10 cellular contexts compared by ENCODE assay signal in the genomic region with DNA sequence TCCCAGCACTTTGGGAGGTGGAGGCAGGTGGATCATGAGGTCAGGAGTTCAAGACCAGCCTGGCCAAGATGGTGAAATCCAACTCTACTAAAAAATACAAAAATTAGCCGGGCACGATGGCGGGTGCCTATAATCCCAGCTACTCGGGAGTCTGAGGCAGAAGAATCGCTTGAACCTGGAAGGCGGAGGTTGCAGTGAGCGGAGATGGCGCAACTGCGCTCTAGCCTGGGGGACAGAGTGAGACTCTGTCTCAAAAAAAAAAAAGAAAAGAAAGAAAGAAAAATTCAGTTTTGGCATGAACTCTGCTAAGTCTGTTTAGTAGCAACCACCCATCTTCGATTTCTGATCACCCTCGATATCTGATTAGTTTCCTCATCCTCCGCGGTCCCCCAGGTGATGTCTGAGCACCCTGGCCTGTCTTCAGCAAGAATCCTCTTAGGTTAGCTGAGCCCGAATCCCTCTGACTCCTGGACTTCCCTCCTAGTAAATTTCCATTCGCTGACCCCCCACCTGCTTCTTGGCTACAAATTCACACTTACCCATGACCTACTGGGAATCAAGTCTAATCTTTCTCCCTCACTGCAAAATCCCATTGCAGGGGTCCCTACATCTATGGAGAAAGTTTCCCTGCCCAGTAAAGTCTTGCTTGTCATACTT. TPM values are rescaled to one million over a fixed set of nuclear protein-coding genes. Genes with fewer than 3 reads are reported as not detected.
A peak's percentile ranks its signal among the peaks of the same experiment; 100 is the strongest.
DNase-seq lines count a peak whose midpoint lies in the region; ATAC-seq and TF ChIP-seq lines count a peak whose summit lies in the region.
"Had no signal": no experiment of that assay in that cellular context is flagged by ENCODE, and none has a peak within 500 bp of the region (broad histone marks: within the 10 kb centered on the region; RNA-seq: fewer than 3 reads in every experiment).

No MANE protein-coding gene starts in this region.

- H3K9me2 ChIP-seq in HCT116 (ENCODE audit: insufficient read depth), result no peaks in the 10 kb centered on the region

- ATAC-seq in HCT116 (no peak), HG02973 (IDR thresholded peaks at IDR 0.05; ENCODE audit: unreplicated experiment) (no peak)

- H3K27me3 ChIP-seq in HCT116 (ENCODE audit: insufficient read depth, low read length) (no peaks in the 10 kb centered on the region), mesendoderm (ENCODE audit: insufficient read depth, low read length, poor library complexity) (no peaks in the 10 kb centered on the region), subcutaneous abdominal adipose tissue (ENCODE audit: control insufficient read depth in 5 of 5, insufficient read depth in 4 of 5, low read length in 5 of 5) (peaks cover 0 to 2% (median 0%) of the 10 kb centered on the region in 5 donors)

- H3K36me3 ChIP-seq in HCT116 (ENCODE audit: control insufficient read depth in 1 of 2, insufficient read depth in 2 of 2, low read length in 2 of 2), result no peaks in the 10 kb centered on the region
- H3K36me3 ChIP-seq in mesendoderm (ENCODE audit: control insufficient read depth, insufficient read depth, low read length), result no peaks in the 10 kb centered on the region
- H3K36me3 ChIP-seq in subcutaneous abdominal adipose tissue (ENCODE audit: control insufficient read depth in 5 of 5, insufficient read depth in 5 of 5, low read length in 5 of 5), result no peaks in the 10 kb centered on the region

- TF ChIP-seq POLR2A in HCT116 (IDR thresholded peaks at IDR 0.05; ENCODE audit: borderline replicate concordance, extremely low read depth, insufficient read depth, insufficient read length), result no peak

- no peak overlapping the region; a peak in 1 of 4 replicates for H3K4me3 ChIP-seq in HCT116 (replicated peaks in 1 of 2; ENCODE audit: low read depth in 1 of 2, low read length in 2 of 2)
- no peak overlapping the region for H3K4me3 ChIP-seq in mesendoderm (ENCODE audit: low read length)
- H3K4me3 ChIP-seq in subcutaneous abdominal adipose tissue (ENCODE audit: low read depth in 1 of 5, low read length in 5 of 5), result no peak overlapping the region

- no peak overlapping the region for H2BK120ac ChIP-seq in mesendoderm (ENCODE audit: low read depth, low read length)

- no peak for TF ChIP-seq CTCF in HCT116 (IDR thresholded peaks at IDR 0.05 in 2 of 3, conservative IDR thresholded peaks at IDR 0.05 in 1 of 3; ENCODE audit: borderline replicate concordance in 1 of 3, insufficient read depth in 1 of 3, low read depth in 2 of 3, low read length in 2 of 3)

- CTCF ChIA-PET in HCT116 (lab: Charles Lee), result interaction anchor here (1.8 kb wide), 1 partner anchor 22 kb away, joined by 4 read pairs; no protein-coding TSS in a partner anchor

- peaks cover 7% of the 10 kb centered on the region for H3K79me1 ChIP-seq in mesendoderm (ENCODE audit: low read length)

- H2BK15ac ChIP-seq in mesendoderm (replicated peaks; ENCODE audit: low read depth), result no peak overlapping the region

- H3K4me2 ChIP-seq in HCT116 (ENCODE audit: low read length), result peak overlapping the region; percentile 90
- no peak overlapping the region for H3K4me2 ChIP-seq in mesendoderm (ENCODE audit: low read length)

- H4K5ac ChIP-seq in mesendoderm (ENCODE audit: low read length), result no peak overlapping the region

- H3K4ac ChIP-seq in mesendoderm (ENCODE audit: low read depth, low read length), result no peak overlapping the region

- RAD21 ChIA-PET in HCT116 (lab: Charles Lee; ENCODE audit: low non-redundant PET in 1 of 2, low total read pairs in 2 of 2, uncharacterized antibody in 2 of 2, unreplicated experiment in 2 of 2), result no interaction called here

- H3K56ac ChIP-seq in mesendoderm (ENCODE audit: low read length), result no peak overlapping the region

- DNase-seq in HCT116 (ENCODE audit: low read depth, low spot score) (no peak), cerebellar cortex (ENCODE audit: low spot score) (peak; percentile 29), mesendoderm (peak; percentile 87), NCI-H146 treated with DMSO at 0.1 percent for 48 hours (lab: John Stamatoyannopoulos, UW; ENCODE audit: unreplicated experiment) (no peak), inferior parietal cortex (ENCODE audit: extremely low spot score) (no peak), DMS114 treated with DMSO at 0.1 percent for 48 hours (lab: John Stamatoyannopoulos, UW; ENCODE audit: unreplicated experiment) (no peak)
- DNase-seq: activated CD4-positive, alpha-beta T cell treated with anti-CD3 and anti-CD28 coated beads, Interleukin-2, amount 50 U/mL, for 48 hours; DND-41 had no signal

- no peak for TF ChIP-seq RAD21 in HCT116 (IDR thresholded peaks at IDR 0.05; ENCODE audit: low read depth)

- POLR2A ChIA-PET in HCT116 (lab: Charles Lee), result interaction anchor here (0.6 to 0.9 kb wide), 2 partner anchors 12 to 24 kb away, joined by 4 to 5 read pairs; no protein-coding TSS in a partner anchor

- H2AFZ ChIP-seq in HCT116 (ENCODE audit: low read depth, low read length, poor library complexity, severe bottlenecking), result no peak overlapping the region

- no peak overlapping the region for H4K8ac ChIP-seq in mesendoderm (ENCODE audit: low read depth, low read length)

- H3K9ac ChIP-seq in HCT116 (ENCODE audit: low read length), result no peak overlapping the region
- H3K9ac ChIP-seq in mesendoderm (ENCODE audit: low read length), result no peak overlapping the region
- peak overlapping the region in 1 of 5 donors; percentile 74 for H3K9ac ChIP-seq in subcutaneous abdominal adipose tissue (ENCODE audit: low read length in 5 of 5)

- no TSS peak for BruUV-seq in HCT116 (replicated peaks; lab: Mats Ljungman, UMichigan)

- no peak overlapping the region for H3K23ac ChIP-seq in mesendoderm (ENCODE audit: low read length)

- H2BK5ac ChIP-seq in mesendoderm (ENCODE audit: low read length), result no peak overlapping the region

- no peaks in the 10 kb centered on the region for H3K9me3 ChIP-seq in HCT116 (ENCODE audit: control insufficient read depth in 1 of 2, insufficient read depth in 1 of 2, low read depth in 1 of 2, low read length in 2 of 2)
- no peaks in the 10 kb centered on the region for H3K9me3 ChIP-seq in subcutaneous abdominal adipose tissue (ENCODE audit: control insufficient read depth in 5 of 5, low read length in 5 of 5)

- no peaks in the 10 kb centered on the region for H3K79me2 ChIP-seq in HCT116 (ENCODE audit: insufficient read depth, low read length)
- H3K79me2 ChIP-seq in mesendoderm (ENCODE audit: control insufficient read depth, insufficient read depth, low read length), result peaks cover 8% of the 10 kb centered on the region

- intact Hi-C loops in HCT116 (cut with micrococcal nuclease), result no loop called here

- H4K20me1 ChIP-seq in HCT116 (ENCODE audit: insufficient read depth), result no peaks in the 10 kb centered on the region

- H3K27ac ChIP-seq in HCT116 (ENCODE audit: low read depth, low read length) (peak overlapping the region; percentile 46; the same call in 1 of the 2 replicates), mesendoderm (ENCODE audit: low read depth, low read length) (peak overlapping the region; percentile 40), subcutaneous abdominal adipose tissue (ENCODE audit: low read depth, low read length) (peak overlapping the region; percentile 95)

- peaks cover 45 to 56% of the 10 kb centered on the region in 2 experiments for H3K4me1 ChIP-seq in HCT116 (ENCODE audit: control insufficient read depth in 1 of 2, insufficient read depth in 2 of 2, low read length in 2 of 2)
- peaks cover 19% of the 10 kb centered on the region for H3K4me1 ChIP-seq in mesendoderm (ENCODE audit: control insufficient read depth, low read depth, low read length)
- peaks cover 3 to 61% (median 45%) of the 10 kb centered on the region in 5 donors for H3K4me1 ChIP-seq in subcutaneous abdominal adipose tissue (ENCODE audit: control insufficient read depth in 5 of 5, insufficient read depth in 5 of 5, low read length in 5 of 5)

- H3K18ac ChIP-seq in mesendoderm (ENCODE audit: low read length), result no peak overlapping the region

- no CpG with 5 or more reads among the region's 15 CpGs for WGBS in mesendoderm (ENCODE audit: extremely low coverage, insufficient coverage, low lambda C conversion rate)

- no peak overlapping the region for H2AK5ac ChIP-seq in mesendoderm (ENCODE audit: low read length)

TF ChIP-seq in HCT116, 20 proteins besides CTCF, POLR2A, EP300 and RAD21 (continues in another document):
- no peak for TF ChIP-seq CEBPB (IDR thresholded peaks at IDR 0.05; ENCODE audit: low read depth)
- TF ChIP-seq JUND (IDR thresholded peaks at IDR 0.05), result no peak
- no peak for TF ChIP-seq SIN3A (IDR thresholded peaks at IDR 0.05; ENCODE audit: low read depth)
- TF ChIP-seq, protein P1, sequence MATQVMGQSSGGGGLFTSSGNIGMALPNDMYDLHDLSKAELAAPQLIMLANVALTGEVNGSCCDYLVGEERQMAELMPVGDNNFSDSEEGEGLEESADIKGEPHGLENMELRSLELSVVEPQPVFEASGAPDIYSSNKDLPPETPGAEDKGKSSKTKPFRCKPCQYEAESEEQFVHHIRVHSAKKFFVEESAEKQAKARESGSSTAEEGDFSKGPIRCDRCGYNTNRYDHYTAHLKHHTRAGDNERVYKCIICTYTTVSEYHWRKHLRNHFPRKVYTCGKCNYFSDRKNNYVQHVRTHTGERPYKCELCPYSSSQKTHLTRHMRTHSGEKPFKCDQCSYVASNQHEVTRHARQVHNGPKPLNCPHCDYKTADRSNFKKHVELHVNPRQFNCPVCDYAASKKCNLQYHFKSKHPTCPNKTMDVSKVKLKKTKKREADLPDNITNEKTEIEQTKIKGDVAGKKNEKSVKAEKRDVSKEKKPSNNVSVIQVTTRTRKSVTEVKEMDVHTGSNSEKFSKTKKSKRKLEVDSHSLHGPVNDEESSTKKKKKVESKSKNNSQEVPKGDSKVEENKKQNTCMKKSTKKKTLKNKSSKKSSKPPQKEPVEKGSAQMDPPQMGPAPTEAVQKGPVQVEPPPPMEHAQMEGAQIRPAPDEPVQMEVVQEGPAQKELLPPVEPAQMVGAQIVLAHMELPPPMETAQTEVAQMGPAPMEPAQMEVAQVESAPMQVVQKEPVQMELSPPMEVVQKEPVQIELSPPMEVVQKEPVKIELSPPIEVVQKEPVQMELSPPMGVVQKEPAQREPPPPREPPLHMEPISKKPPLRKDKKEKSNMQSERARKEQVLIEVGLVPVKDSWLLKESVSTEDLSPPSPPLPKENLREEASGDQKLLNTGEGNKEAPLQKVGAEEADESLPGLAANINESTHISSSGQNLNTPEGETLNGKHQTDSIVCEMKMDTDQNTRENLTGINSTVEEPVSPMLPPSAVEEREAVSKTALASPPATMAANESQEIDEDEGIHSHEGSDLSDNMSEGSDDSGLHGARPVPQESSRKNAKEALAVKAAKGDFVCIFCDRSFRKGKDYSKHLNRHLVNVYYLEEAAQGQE (IDR thresholded peaks at IDR 0.05; ENCODE audit: low read depth), result no peak
- TF ChIP-seq EZH2phosphoT487 (IDR thresholded peaks at IDR 0.05; ENCODE audit: borderline replicate concordance), result no peak

RNA-seq across cellular contexts. Expression of a gene that starts 0.9 kb away (rescaled TPM):
- total RNA-seq in HCT116 (2021; ENCODE audit: unreplicated experiment), result 3.5 TPM
- 1.1 and 1.7 TPM in 2 replicates for polyA plus RNA-seq in HCT116 (2012)
- polyA plus RNA-seq in mesendoderm (2013, experiment 1 of 2), result 13.5 TPM
- 14.3 TPM for polyA plus RNA-seq in mesendoderm (2013, experiment 2 of 2)

Comparison
In these comparisons a context has a peak if more than half of its experiments do, and no peak if none do; other contexts are left out.
1. DNase-seq: peak in cerebellar cortex (single experiment) and mesendoderm (single experiment); none in HCT116 (single experiment), NCI-H146 treated with DMSO at 0.1 percent for 48 hours (single experiment), inferior parietal cortex (single experiment) and DMS114 treated with DMSO at 0.1 percent for 48 hours (single experiment).
2. H3K27ac ChIP-seq: peak in every context shown above with its lines; median percentile 95 in subcutaneous abdominal adipose tissue; 46 in HCT116; 40 in mesendoderm.